8 cellular contexts compared by ENCODE assay signal in the genomic region with DNA sequence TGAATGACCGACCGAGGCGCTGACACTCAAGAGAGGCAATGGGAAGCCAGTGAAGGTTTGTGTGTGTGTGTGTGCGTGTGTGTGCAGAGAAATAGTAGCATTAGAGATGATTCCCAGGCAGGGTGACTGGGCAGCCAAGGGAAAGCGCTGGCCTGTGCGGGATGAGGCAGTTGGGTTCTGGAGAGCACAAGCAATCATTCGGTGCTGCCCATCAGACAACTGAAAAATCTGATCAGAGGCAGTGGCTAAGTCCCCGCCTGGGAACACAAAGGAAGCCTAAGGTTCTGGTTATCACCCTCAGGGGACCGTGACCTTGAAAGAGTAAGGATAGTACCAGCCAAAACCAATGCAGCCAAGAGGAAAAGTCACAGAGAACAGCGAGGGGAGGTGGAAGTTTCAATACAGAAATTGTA. TPM values are rescaled to one million over a fixed set of nuclear protein-coding genes. Genes with fewer than 3 reads are reported as not detected.
A peak's percentile ranks its signal among the peaks of the same experiment; 100 is the strongest.
DNase-seq lines count a peak whose midpoint lies in the region; ATAC-seq and TF ChIP-seq lines count a peak whose summit lies in the region.

No MANE protein-coding gene starts in this region.

- H3K27me3 Mint-ChIP-seq in activated CD8-positive, alpha-beta T cell treated with anti-CD3 and anti-CD28 coated beads for 36 hours, result no peaks in the 10 kb centered on the region
- no peaks in the 10 kb centered on the region for H3K27me3 Mint-ChIP-seq in stimulated activated naive CD8-positive, alpha-beta T cell treated with anti-CD3 and anti-CD28 coated beads, Interleukin-15, amount 100 ng/mL, for 72 hours

- H3K27me3 ChIP-seq in iPS-15b (ENCODE audit: control insufficient read depth, insufficient read depth, low read length), result no peaks in the 10 kb centered on the region

- intact Hi-C loops in activated CD8-positive, alpha-beta T cell treated with anti-CD3 and anti-CD28 coated beads for 36 hours (cut with micrococcal nuclease), result loop anchor here (5.0 to 10.0 kb wide), 2 partner anchors 124 to 256 kb away; no protein-coding TSS in a partner anchor

- H3K27ac Mint-ChIP-seq in activated CD8-positive, alpha-beta T cell treated with anti-CD3 and anti-CD28 coated beads for 36 hours, result peak overlapping the region; percentile 93
- H3K27ac Mint-ChIP-seq in stimulated activated naive CD8-positive, alpha-beta T cell treated with anti-CD3 and anti-CD28 coated beads, Interleukin-15, amount 100 ng/mL, for 72 hours, result peak overlapping the region; percentile 97 to 98

- H3K4me1 Mint-ChIP-seq in activated CD8-positive, alpha-beta T cell treated with anti-CD3 and anti-CD28 coated beads for 36 hours (ENCODE audit: low read depth), result peaks cover 61% of the 10 kb centered on the region
- peaks cover 62% of the 10 kb centered on the region for H3K4me1 Mint-ChIP-seq in stimulated activated naive CD8-positive, alpha-beta T cell treated with anti-CD3 and anti-CD28 coated beads, Interleukin-15, amount 100 ng/mL, for 72 hours

- H3K36me3 ChIP-seq in iPS-15b (ENCODE audit: control insufficient read depth, insufficient read depth, low read length), result no peaks in the 10 kb centered on the region

- no peaks in the 10 kb centered on the region for H3K9me3 ChIP-seq in iPS-15b (ENCODE audit: control insufficient read depth, insufficient read depth, low read length)

- CTCF ChIA-PET in activated CD8-positive, alpha-beta T cell treated with anti-CD3 and anti-CD28 coated beads for 36 hours (lab: Charles Lee), result interaction anchor here (0.9 to 1.3 kb wide), 5 partner anchors 8 to 68 kb away, joined by 3 to 8 read pairs (median 3); no protein-coding TSS in a partner anchor

- peaks cover 17% of the 10 kb centered on the region for H3K36me3 Mint-ChIP-seq in activated CD8-positive, alpha-beta T cell treated with anti-CD3 and anti-CD28 coated beads for 36 hours (ENCODE audit: low read depth)

- peak overlapping the region; percentile 68 for H3K9ac ChIP-seq in iPS-15b (ENCODE audit: low read depth, low read length)

- DNase-seq in DMS 273 (lab: John Stamatoyannopoulos, UW; ENCODE audit: unreplicated experiment) (peak; percentile 58), DMS 273 treated with DMSO at 0.1 percent for 48 hours (lab: John Stamatoyannopoulos, UW) (no peak), RPMI8226 (no peak), GF-D8 (lab: John Stamatoyannopoulos, UW) (no peak)
- DNase-seq in activated CD8-positive, alpha-beta T cell treated with anti-CD3 and anti-CD28 coated beads for 36 hours, result no peak
- no peak for DNase-seq in stimulated activated naive CD8-positive, alpha-beta T cell treated with anti-CD3 and anti-CD28 coated beads, Interleukin-15, amount 100 ng/mL, for 72 hours

- POLR2A ChIA-PET in activated CD8-positive, alpha-beta T cell treated with anti-CD3 and anti-CD28 coated beads for 36 hours (lab: Charles Lee), result interaction anchor here (0.6 to 1.2 kb wide), 6 partner anchors 8 to 96 kb away, joined by 3 to 8 read pairs (median 4); no protein-coding TSS in a partner anchor

- H3K4me3 Mint-ChIP-seq in activated CD8-positive, alpha-beta T cell treated with anti-CD3 and anti-CD28 coated beads for 36 hours, result peak overlapping the region; percentile 86
- H3K4me3 Mint-ChIP-seq in stimulated activated naive CD8-positive, alpha-beta T cell treated with anti-CD3 and anti-CD28 coated beads, Interleukin-15, amount 100 ng/mL, for 72 hours, result peak overlapping the region; percentile 83 to 93

- peaks cover 10% of the 10 kb centered on the region for H3K4me1 ChIP-seq in iPS-15b (ENCODE audit: control insufficient read depth, insufficient read depth, low read length)

- TF ChIP-seq CTCF in activated CD8-positive, alpha-beta T cell treated with anti-CD3 and anti-CD28 coated beads for 36 hours (IDR thresholded peaks at IDR 0.05), result no peak

- no peaks in the 10 kb centered on the region for H3K9me3 Mint-ChIP-seq in activated CD8-positive, alpha-beta T cell treated with anti-CD3 and anti-CD28 coated beads for 36 hours
- H3K9me3 Mint-ChIP-seq in stimulated activated naive CD8-positive, alpha-beta T cell treated with anti-CD3 and anti-CD28 coated beads, Interleukin-15, amount 100 ng/mL, for 72 hours, result no peaks in the 10 kb centered on the region

- peak overlapping the region; percentile 73 for H3K4me3 ChIP-seq in iPS-15b (ENCODE audit: low read depth, low read length)

- no peak for ATAC-seq in activated CD8-positive, alpha-beta T cell treated with anti-CD3 and anti-CD28 coated beads for 36 hours
- ATAC-seq in stimulated activated naive CD8-positive, alpha-beta T cell treated with anti-CD3 and anti-CD28 coated beads, Interleukin-15, amount 100 ng/mL, for 72 hours, result no peak
- ATAC-seq in GM21825 (IDR thresholded peaks at IDR 0.05; ENCODE audit: unreplicated experiment), result no peak

RNA-seq across cellular contexts. Expression of gene PDCD4, which starts 0.9 kb away (rescaled TPM):
- 100 to 1,000 TPM; 186 to 190 TPM for total RNA-seq in activated CD8-positive, alpha-beta T cell treated with anti-CD3 and anti-CD28 coated beads for 36 hours

RNA-seq across cellular contexts. Expression of gene BBIP1, which starts 48.2 kb away (rescaled TPM):
- total RNA-seq in activated CD8-positive, alpha-beta T cell treated with anti-CD3 and anti-CD28 coated beads for 36 hours, result 10 to 100 TPM; 41.2 to 44.4 TPM

RNA-seq across cellular contexts. Expression of gene SHOC2, which starts 48.6 kb away (rescaled TPM):
- total RNA-seq in activated CD8-positive, alpha-beta T cell treated with anti-CD3 and anti-CD28 coated beads for 36 hours, result 10 to 100 TPM; 34.2 to 35.4 TPM
